In genomic region chr9:131585375-131585774, GRCh38 we compare ENCODE assay signal across 11 cellular contexts. TPM values are rescaled to one million over a fixed set of nuclear protein-coding genes. Genes with fewer than 3 reads are reported as not detected.
A peak's percentile ranks its signal among the peaks of the same experiment; 100 is the strongest.
DNase-seq lines count a peak whose midpoint lies in the region; ATAC-seq and TF ChIP-seq lines count a peak whose summit lies in the region.
"Had no signal": no experiment of that assay in that cellular context is flagged by ENCODE, and none has a peak within 500 bp of the region (broad histone marks: within the 10 kb centered on the region; RNA-seq: fewer than 3 reads in every experiment).

No MANE protein-coding gene starts in this region.

- intact Hi-C loops in lower lobe of right lung (cut with DNase I), result no loop called here

- H3K4me2 ChIP-seq in neuronal stem cell (ENCODE audit: insufficient read depth, low read length, poor library complexity, severe bottlenecking), result no peak overlapping the region

- H3K27ac Mint-ChIP-seq in activated CD4-positive, alpha-beta memory T cell treated with anti-CD3 and anti-CD28 coated beads, Interleukin-2, amount 10 ng/mL, durations not matched to agents 7 days and 5 days, result peak overlapping the region; percentile 89

- H3K14ac ChIP-seq in neuronal stem cell (ENCODE audit: low read length), result no peak overlapping the region

- H3K23ac ChIP-seq in neuronal stem cell (ENCODE audit: low read depth, low read length, poor library complexity), result no peak overlapping the region

- H3K18ac ChIP-seq in neuronal stem cell (ENCODE audit: low read length), result no peak overlapping the region

- H3K4me1 ChIP-seq in lower lobe of right lung, result peaks cover 15% of the 10 kb centered on the region
- H3K4me1 ChIP-seq in neuronal stem cell (ENCODE audit: control insufficient read depth in 2 of 2, insufficient read depth in 1 of 2, low read depth in 1 of 2, low read length in 2 of 2), result no peaks in the 10 kb centered on the region

- H3K36me3 Mint-ChIP-seq in activated CD4-positive, alpha-beta memory T cell treated with anti-CD3 and anti-CD28 coated beads, Interleukin-2, amount 10 ng/mL, durations not matched to agents 7 days and 5 days (ENCODE audit: low read depth), result peaks cover 71% of the 10 kb centered on the region

- no peak overlapping the region for H3K4ac ChIP-seq in neuronal stem cell (ENCODE audit: low read length)

- no peak overlapping the region for H2BK5ac ChIP-seq in neuronal stem cell (ENCODE audit: low read length)

- H3K27me3 ChIP-seq in lower lobe of right lung (ENCODE audit: low read depth), result no peaks in the 10 kb centered on the region
- H3K27me3 ChIP-seq in neuronal stem cell (ENCODE audit: control insufficient read depth in 3 of 3, insufficient read depth in 3 of 3, low read depth in 1 of 3, low read length in 3 of 3), result no peaks in the 10 kb centered on the region

- no peak overlapping the region for H2BK15ac ChIP-seq in neuronal stem cell (ENCODE audit: low read length)

- WGBS in neuronal stem cell (ENCODE audit: extremely low coverage in 2 of 2, insufficient read length in 2 of 2, insufficient replicate concordance in 1 of 2), 2 donors, result no CpG with 5 or more reads among the region's 8 CpGs

- H3K9ac ChIP-seq in neuronal stem cell (ENCODE audit: low read depth, low read length, poor library complexity), result no peak overlapping the region

- no peak overlapping the region for H4K91ac ChIP-seq in neuronal stem cell (ENCODE audit: low read depth, low read length, poor library complexity)

- no peaks in the 10 kb centered on the region for H3K27me3 Mint-ChIP-seq in activated CD4-positive, alpha-beta memory T cell treated with anti-CD3 and anti-CD28 coated beads, Interleukin-2, amount 10 ng/mL, durations not matched to agents 7 days and 5 days

- peak; percentile 65 to 75 for ATAC-seq in lower lobe of right lung

- H3K36me3 ChIP-seq in lower lobe of right lung (peaks cover 88% of the 10 kb centered on the region), neuronal stem cell (replicated peaks in 1 of 2; ENCODE audit: control insufficient read depth in 2 of 2, insufficient read depth in 2 of 2, low read length in 2 of 2) (peaks cover 20 to 72% of the 10 kb centered on the region in 2 donors)

- H2AFZ ChIP-seq in neuronal stem cell (ENCODE audit: low read length), result no peak overlapping the region

- TF ChIP-seq CTCF in lower lobe of right lung (IDR thresholded peaks at IDR 0.05), result no peak

- DNase-seq in stimulated activated CD4-positive, alpha-beta T cell treated with anti-CD3 and anti-CD28 coated beads, Interleukin-15, amount 100 ng/mL, for 24 hours, result peak; percentile 50
- DNase-seq in stimulated activated CD4-positive, alpha-beta T cell treated with anti-CD3 and anti-CD28 coated beads, Interleukin-12 subunit alpha, Interleukin-12 subunit beta, amount 100 ng/mL, for 4 hours, result no peak
- peak; percentile 76 for DNase-seq in activated CD4-positive, alpha-beta memory T cell treated with anti-CD3 and anti-CD28 coated beads, Interleukin-2, amount 10 ng/mL, durations not matched to agents 7 days and 5 days
- DNase-seq in lower lobe of right lung (no peak), DMS153 treated with DMSO at 0.1 percent for 48 hours (lab: John Stamatoyannopoulos, UW; ENCODE audit: unreplicated experiment) (no peak), OCI-M2 (lab: John Stamatoyannopoulos, UW; ENCODE audit: unreplicated experiment) (no peak), NCI-H146 (lab: John Stamatoyannopoulos, UW) (no peak), neuronal stem cell (ENCODE audit: low spot score) (no peak)
- DNase-seq: kidney, SW 1271 had no signal

- H3K4me3 Mint-ChIP-seq in activated CD4-positive, alpha-beta memory T cell treated with anti-CD3 and anti-CD28 coated beads, Interleukin-2, amount 10 ng/mL, durations not matched to agents 7 days and 5 days, result peak overlapping the region; percentile 31

- no peak overlapping the region for H2AK5ac ChIP-seq in neuronal stem cell (ENCODE audit: low read depth, low read length)

- H3K9me3 ChIP-seq in lower lobe of right lung (no peaks in the 10 kb centered on the region), neuronal stem cell (replicated peaks in 1 of 2; ENCODE audit: control insufficient read depth in 2 of 2, insufficient read depth in 1 of 2, low read depth in 1 of 2, low read length in 2 of 2) (no peaks in the 10 kb centered on the region)

- H3K4me1 Mint-ChIP-seq in activated CD4-positive, alpha-beta memory T cell treated with anti-CD3 and anti-CD28 coated beads, Interleukin-2, amount 10 ng/mL, durations not matched to agents 7 days and 5 days, result peaks cover 40% of the 10 kb centered on the region

- no peaks in the 10 kb centered on the region for H3K9me3 Mint-ChIP-seq in activated CD4-positive, alpha-beta memory T cell treated with anti-CD3 and anti-CD28 coated beads, Interleukin-2, amount 10 ng/mL, durations not matched to agents 7 days and 5 days

- no peak overlapping the region for H3K4me3 ChIP-seq in lower lobe of right lung
- H3K4me3 ChIP-seq in neuronal stem cell (ENCODE audit: low read length in 2 of 2), result no peak overlapping the region

- no peak overlapping the region for H2BK12ac ChIP-seq in neuronal stem cell (ENCODE audit: low read length)

- CTCF ChIA-PET in activated CD4-positive, alpha-beta memory T cell treated with anti-CD3 and anti-CD28 coated beads, Interleukin-2, amount 10 ng/mL, durations not matched to agents 7 days and 5 days (lab: Charles Lee), result interaction anchor here (0.6 to 1.7 kb wide), 10 partner anchors 26 to 236 kb away, joined by 3 to 7 read pairs (median 4); partner anchors contain the start of gene RAPGEF1

- H2BK120ac ChIP-seq in neuronal stem cell (ENCODE audit: low read depth, low read length), result no peak overlapping the region

- no peaks in the 10 kb centered on the region for H3K79me1 ChIP-seq in neuronal stem cell (ENCODE audit: low read depth, low read length)

- POLR2A ChIA-PET in activated CD4-positive, alpha-beta memory T cell treated with anti-CD3 and anti-CD28 coated beads, Interleukin-2, amount 10 ng/mL, durations not matched to agents 7 days and 5 days (lab: Charles Lee), result interaction anchor here (1.0 to 2.4 kb wide), 11 partner anchors 9 to 212 kb away, joined by 3 to 9 read pairs (median 5); no protein-coding TSS in a partner anchor

- no peak overlapping the region for H4K8ac ChIP-seq in neuronal stem cell (ENCODE audit: low read depth, low read length)

- no peak overlapping the region for H3K27ac ChIP-seq in lower lobe of right lung
- no peak overlapping the region for H3K27ac ChIP-seq in neuronal stem cell (replicated peaks; ENCODE audit: low read length)
- H3K27ac ChIP-seq: C4-2B had no signal

RNA-seq across cellular contexts. Expression of gene PRRT1B, which starts 40.1 kb away (rescaled TPM):
- total RNA-seq in activated CD4-positive, alpha-beta memory T cell treated with anti-CD3 and anti-CD28 coated beads, Interleukin-2, amount 10 ng/mL, durations not matched to agents 7 days and 5 days, result not detected
- total RNA-seq in lower lobe of right lung, result 6.3 TPM
- not detected for polyA plus RNA-seq in neuronal stem cell (2013, experiment 1 of 2)
- polyA plus RNA-seq in neuronal stem cell (2013, experiment 2 of 2), result not detected

RNA-seq across cellular contexts. Expression of gene UCK1, which starts 54.3 kb away (rescaled TPM):
- total RNA-seq in activated CD4-positive, alpha-beta memory T cell treated with anti-CD3 and anti-CD28 coated beads, Interleukin-2, amount 10 ng/mL, durations not matched to agents 7 days and 5 days, result 10 to 100 TPM; 23.8 to 24.6 TPM
- total RNA-seq in lower lobe of right lung, result 25.9 TPM
- polyA plus RNA-seq in neuronal stem cell (2013, experiment 1 of 2), result 24.3 TPM
- 26.2 TPM for polyA plus RNA-seq in neuronal stem cell (2013, experiment 2 of 2)

Comparison
In these comparisons a context has a peak if more than half of its experiments do, and no peak if none do; other contexts are left out.
1. DNase-seq: peak in stimulated activated CD4-positive, alpha-beta T cell treated with anti-CD3 and anti-CD28 coated beads, Interleukin-15, amount 100 ng/mL, for 24 hours (single experiment) and activated CD4-positive, alpha-beta memory T cell treated with anti-CD3 and anti-CD28 coated beads, Interleukin-2, amount 10 ng/mL, durations not matched to agents 7 days and 5 days (single experiment); none in stimulated activated CD4-positive, alpha-beta T cell treated with anti-CD3 and anti-CD28 coated beads, Interleukin-12 subunit alpha, Interleukin-12 subunit beta, amount 100 ng/mL, for 4 hours (single experiment), lower lobe of right lung (single experiment), DMS153 treated with DMSO at 0.1 percent for 48 hours (single experiment), OCI-M2 (single experiment), NCI-H146 (single experiment) and neuronal stem cell (single experiment).